ENCODE assay signal across 8 cellular contexts in genomic region chr1:109075531-109076490, GRCh38. TPM values are rescaled to one million over a fixed set of nuclear protein-coding genes. Genes with fewer than 3 reads are reported as not detected.
A peak's percentile ranks its signal among the peaks of the same experiment; 100 is the strongest.
DNase-seq lines count a peak whose midpoint lies in the region; ATAC-seq, FAIRE-seq and TF ChIP-seq lines count a peak whose summit lies in the region.

Gene TAF13 (minus strand): TSS chr1:109076003. CDS start chr1:109075947, 56 bp downstream.

- H3K4me1 ChIP-seq in pancreas (peaks cover 0 to 7% (median 6%) of the 10 kb centered on the region in 3 donors), tibial artery (peaks cover 0 to 20% (median 5%) of the 10 kb centered on the region in 4 donors)

- intact Hi-C loops in Right ventricle myocardium inferior (cut with DNase I) (no loop called here), pancreas (cut with DNase I) (no loop called here), tibial artery (cut with DNase I; ENCODE audit: low total_unique reads) (no loop called here)

- peak within 1 kb of the TSS; percentile 85 to 90 (median 88) for H3K27ac ChIP-seq in pancreas
- H3K27ac ChIP-seq in tibial artery: peak within 1 kb of the TSS; percentile 88 to 92

- peak; percentile 59 for FAIRE-seq in pancreas (lab: Jason Lieb, UNC)

- ATAC-seq in HG02642 (IDR thresholded peaks at IDR 0.05; ENCODE audit: poor library complexity, unreplicated experiment) (peak; percentile 99), Right ventricle myocardium inferior (peak; percentile 100), pancreas (peak; percentile 100)

- DNase-seq in GM12865 (ENCODE audit: low read depth): peak; percentile 95
- peak; percentile 93 for DNase-seq in NCI-H1105 treated with DMSO at 0.1 percent for 48 hours (lab: John Stamatoyannopoulos, UW)
- DNase-seq in SW 1271 (lab: John Stamatoyannopoulos, UW): peak; percentile 68 to 91
- peak; percentile 67 for DNase-seq in activated naive CD8-positive, alpha-beta T cell treated with anti-CD3 and anti-CD28 coated beads, Interleukin-2, amount 50 U/mL, for 16 hours (ENCODE audit: low read depth, low spot score)
- DNase-seq in Right ventricle myocardium inferior (ENCODE audit: missing footprints): peak; percentile 98
- peak; percentile 91 to 95 (median 92) for DNase-seq in pancreas
- DNase-seq in tibial artery: peak; percentile 94 to 96

- WGBS in pancreas, 2 donors: 5% methylated on average over 39 of the region's 39 CpGs

- TF ChIP-seq CTCF in GM12865 (IDR thresholded peaks at IDR 0.05; ENCODE audit: insufficient read depth, low read depth, low read length, missing control alignments) (no peak), pancreas (IDR thresholded peaks at IDR 0.05) (peak in 2 of 4 donors; percentile 8 to 9), tibial artery (IDR thresholded peaks at IDR 0.05) (peak; percentile 44 to 53)

- H3K36me3 ChIP-seq in pancreas (no peaks in the 10 kb centered on the region), tibial artery (peaks cover 0 to 18% (median 8%) of the 10 kb centered on the region in 3 donors)

- H3K27me3 ChIP-seq in pancreas (no peaks in the 10 kb centered on the region), tibial artery (no peaks in the 10 kb centered on the region)

- H3K9me3 ChIP-seq in pancreas (no peaks in the 10 kb centered on the region), tibial artery (no peaks in the 10 kb centered on the region)

- H3K4me3 ChIP-seq in GM12865 (ENCODE audit: low read depth, low read length) (peak within 1 kb of the TSS; percentile 74), pancreas (peak within 1 kb of the TSS; percentile 56 to 81 (median 60)), tibial artery (peak within 1 kb of the TSS; percentile 68 to 79)

RNA-seq across cellular contexts. Expression of gene TAF13, which starts in this region (rescaled TPM):
- total RNA-seq in Right ventricle myocardium inferior: 61.8 TPM
- total RNA-seq in pancreas: 10 to 100 TPM in 4 of 6 donors, 1 to 10 TPM in 2; 7.2 to 18.8 (median 11.9) TPM
- polyA plus RNA-seq in pancreas: 10 to 100 TPM; 11.4 to 15.9 TPM

Comparison
In these comparisons a context has a peak if more than half of its experiments do, and no peak if none do; other contexts are left out.
1. Peak in every context shown above with its lines: DNase-seq, ATAC-seq, H3K4me3 ChIP-seq and H3K27ac ChIP-seq.